ENCODE assay signal across 9 cellular contexts in genomic region chr1:209207126-209207700, GRCh38.
A peak's percentile ranks its signal among the peaks of the same experiment; 100 is the strongest.
DNase-seq lines count a peak whose midpoint lies in the region; ATAC-seq, FAIRE-seq and TF ChIP-seq lines count a peak whose summit lies in the region.
"Had no signal": no experiment of that assay in that cellular context is flagged by ENCODE, and none has a peak within 500 bp of the region (broad histone marks: within the 10 kb centered on the region; RNA-seq: fewer than 3 reads in every experiment).

No MANE protein-coding gene starts in this region.

- CTCF ChIA-PET in CD4-positive, alpha-beta T cell (lab: Charles Lee), result no interaction called here

- no peaks in the 10 kb centered on the region for H3K4me1 ChIP-seq in small intestine (ENCODE audit: control insufficient read depth in 2 of 2, insufficient read depth in 1 of 2, low read depth in 1 of 2, low read length in 1 of 2)

- no peak for FAIRE-seq in small intestine (lab: Jason Lieb, UNC)

- H3K9me3 Mint-ChIP-seq in CD4-positive, alpha-beta T cell, result no peaks in the 10 kb centered on the region
- H3K9me3 Mint-ChIP-seq: naive thymus-derived CD8-positive, alpha-beta T cell had no signal

- H3K27ac ChIP-seq in small intestine (ENCODE audit: low read depth in 1 of 2, low read length in 1 of 2), result no peak overlapping the region
- no peak overlapping the region for H3K27ac ChIP-seq in CD4-positive, alpha-beta T cell (ENCODE audit: low read depth, low read length)

- H3K4me1 Mint-ChIP-seq in CD4-positive, alpha-beta T cell (ENCODE audit: low read depth), result no peaks in the 10 kb centered on the region

- no peak for TF ChIP-seq CTCF in CD4-positive, alpha-beta T cell (IDR thresholded peaks at IDR 0.05)

- peaks cover 3 to 9% of the 10 kb centered on the region in 2 donors for H3K27me3 ChIP-seq in small intestine (ENCODE audit: control insufficient read depth in 2 of 2, insufficient read depth in 2 of 2, low read length in 2 of 2)
- H3K27me3 ChIP-seq in CD4-positive, alpha-beta T cell (ENCODE audit: control insufficient read depth, insufficient read depth, low read length), result peaks cover 51% of the 10 kb centered on the region

- no peaks in the 10 kb centered on the region for H3K36me3 Mint-ChIP-seq in CD4-positive, alpha-beta T cell (ENCODE audit: low read depth)
- H3K36me3 Mint-ChIP-seq: naive thymus-derived CD8-positive, alpha-beta T cell had no signal

- DNase-seq in NCI-H1694 treated with DMSO at 0.1 percent for 48 hours (lab: John Stamatoyannopoulos, UW) (peak; percentile 8), head of caudate nucleus (peak in 41 of 42 donors; percentile 5 to 69 (median 36)), skeletal muscle cell (ENCODE audit: low read depth) (no peak), small intestine (no peak)
- DNase-seq in activated CD4-positive, CD25-positive, alpha-beta regulatory T cell (lab: John Stamatoyannopoulos, UW), result no peak
- DNase-seq in stimulated activated CD8-positive, alpha-beta memory T cell treated with anti-CD3 and anti-CD28 coated beads, Interleukin-4, amount 100 ng/mL, for 48 hours, result no peak
- no peak for DNase-seq in CD4-positive, alpha-beta T cell

- H3K4me3 ChIP-seq in skeletal muscle cell (ENCODE audit: low read depth, low read length) (peak overlapping the region; percentile 40), small intestine (ENCODE audit: low read depth in 1 of 2, low read length in 2 of 2) (no peak overlapping the region)

- 37 to 47% (median 41%) methylated on average over 11 of the region's 11 CpGs for WGBS in small intestine, 3 donors

- peak; percentile 19 for ATAC-seq in GM19324 (IDR thresholded peaks at IDR 0.05; ENCODE audit: low FRiP score, unreplicated experiment)
- ATAC-seq in CD4-positive, alpha-beta T cell (ENCODE audit: poor library complexity), result no peak

- no peak overlapping the region for H3K27ac Mint-ChIP-seq in CD4-positive, alpha-beta T cell
- H3K27ac Mint-ChIP-seq: naive thymus-derived CD8-positive, alpha-beta T cell had no signal

- intact Hi-C loops in head of caudate nucleus (cut with DNase I), result no loop called here
- intact Hi-C loops in CD4-positive, alpha-beta T cell (cut with DNase I, micrococcal nuclease), result no loop called here

- H3K27me3 Mint-ChIP-seq in CD4-positive, alpha-beta T cell, result peaks cover 82% of the 10 kb centered on the region

- H3K4me3 Mint-ChIP-seq in CD4-positive, alpha-beta T cell, result no peak overlapping the region

- H3K9me3 ChIP-seq in small intestine (ENCODE audit: control insufficient read depth, low read depth), result no peaks in the 10 kb centered on the region
- H3K9me3 ChIP-seq in CD4-positive, alpha-beta T cell (ENCODE audit: control insufficient read depth, low read length), result no peaks in the 10 kb centered on the region

- H3K36me3 ChIP-seq in small intestine (ENCODE audit: control insufficient read depth in 2 of 2, insufficient read depth in 2 of 2, low read length in 2 of 2), result no peaks in the 10 kb centered on the region

- POLR2A ChIA-PET in CD4-positive, alpha-beta T cell (lab: Charles Lee), result no interaction called here

Comparison
In these comparisons a context has a peak if more than half of its experiments do, and no peak if none do; other contexts are left out.
1. DNase-seq: peak in NCI-H1694 treated with DMSO at 0.1 percent for 48 hours (single experiment) and head of caudate nucleus (41 of 42); none in skeletal muscle cell (single experiment), small intestine (single experiment), activated CD4-positive, CD25-positive, alpha-beta regulatory T cell (0 of 4), stimulated activated CD8-positive, alpha-beta memory T cell treated with anti-CD3 and anti-CD28 coated beads, Interleukin-4, amount 100 ng/mL, for 48 hours (single experiment) and CD4-positive, alpha-beta T cell (0 of 10).